ENCODE assay signal across 8 cellular contexts in genomic region chr4:1246111-1246881, GRCh38. TPM values are rescaled to one million over a fixed set of nuclear protein-coding genes. Genes with fewer than 3 reads are reported as not detected.
A peak's percentile ranks its signal among the peaks of the same experiment; 100 is the strongest.
DNase-seq lines count a peak whose midpoint lies in the region; ATAC-seq and TF ChIP-seq lines count a peak whose summit lies in the region.

No MANE protein-coding gene starts in this region.

- H3K9me3 Mint-ChIP-seq in memory B cell = no peaks in the 10 kb centered on the region

- peaks cover 13% of the 10 kb centered on the region for H3K4me1 ChIP-seq in HAP-1

- DNase-seq in AG04450 (ENCODE audit: low read depth, low spot score) (no peak), HAP-1 (ENCODE audit: low spot score in 2 of 2) (peak in 1 of 2 experiments; percentile 9), T47D (ENCODE audit: low read depth in 1 of 2, low spot score in 1 of 2) (peak; percentile 61 to 76), memory B cell (ENCODE audit: low spot score in 2 of 2) (no peak), ureter (ENCODE audit: low spot score) (peak; percentile 45), COLO829 (ENCODE audit: low spot score) (no peak), NCI-H2227 treated with DMSO at 0.1 percent for 48 hours (lab: John Stamatoyannopoulos, UW) (no peak)

- peaks cover 9% of the 10 kb centered on the region for H3K36me3 ChIP-seq in HAP-1 (replicated peaks)

- peaks cover 51% of the 10 kb centered on the region for H3K4me1 Mint-ChIP-seq in memory B cell

- in situ Hi-C loops in HAP-1 (cut with MboI; ENCODE audit: low sequenced_read_pairs) = no loop called here
- in situ Hi-C loops in T47D (cut with HindIII; ENCODE audit: low pct_unique_long_range_greater_than_20kb, low sequenced_read_pairs) = no loop called here

- peaks cover 18% of the 10 kb centered on the region for H3K9me3 ChIP-seq in AG04450 (ENCODE audit: control insufficient read depth, insufficient read depth, low read length)
- H3K9me3 ChIP-seq in HAP-1 = peaks cover 5% of the 10 kb centered on the region

- POLR2A ChIA-PET in AG04450 (lab: Yijun Ruan, JAX) = no interaction called here

- H3K27ac ChIP-seq in AG04450 (ENCODE audit: low read depth, low read length) = peak overlapping the region; percentile 52

- ATAC-seq in memory B cell (ENCODE audit: low read depth) (no peak), HG02759 (IDR thresholded peaks at IDR 0.05; ENCODE audit: unreplicated experiment) (no peak)

- H3K27me3 ChIP-seq in AG04450 (ENCODE audit: control insufficient read depth, insufficient read depth, low read length) = no peaks in the 10 kb centered on the region
- H3K27me3 ChIP-seq in HAP-1 (ENCODE audit: low read depth) = no peaks in the 10 kb centered on the region

- CTCF ChIA-PET in AG04450 (lab: Charles Lee) = no interaction called here

- H3K36me3 Mint-ChIP-seq in memory B cell = no peaks in the 10 kb centered on the region

- peak overlapping the region; percentile 91 for H3K4me3 Mint-ChIP-seq in memory B cell

- TF ChIP-seq CTCF in AG04450 (IDR thresholded peaks at IDR 0.05; ENCODE audit: low read depth, low read length) = no peak

- peak overlapping the region; percentile 87 for H3K27ac Mint-ChIP-seq in memory B cell

- H3K27me3 Mint-ChIP-seq in memory B cell = no peaks in the 10 kb centered on the region

- H3K4me3 ChIP-seq in AG04450 (ENCODE audit: low read depth, low read length) (peak overlapping the region; percentile 72), HAP-1 (peak overlapping the region; percentile 76; the same call in 1 of the 2 replicates)

RNA-seq across cellular contexts. Expression of gene CTBP1, which starts 2.6 kb away (rescaled TPM):
- 72.6 and 97.9 TPM in 2 replicates for polyA plus RNA-seq in AG04450 (2011; rRNA removed)
- polyA minus RNA-seq in AG04450 (2011; rRNA and poly(A)+ RNA removed) = 98.3 and 137 TPM in 2 replicates
- 171 TPM for total RNA-seq in ureter

RNA-seq across cellular contexts. Expression of gene MAEA, which starts 43.4 kb away (rescaled TPM):
- 73.3 and 77.6 TPM in 2 replicates for polyA plus RNA-seq in AG04450 (2011; rRNA removed)
- 41.7 and 58.2 TPM in 2 replicates for polyA minus RNA-seq in AG04450 (2011; rRNA and poly(A)+ RNA removed)
- total RNA-seq in ureter = 75.3 TPM

Comparison
In these comparisons a context has a peak if more than half of its experiments do, and no peak if none do; other contexts are left out.
1. DNase-seq: peak in T47D (2 of 2) and ureter (single experiment); none in AG04450 (single experiment), memory B cell (0 of 2), COLO829 (single experiment) and NCI-H2227 treated with DMSO at 0.1 percent for 48 hours (single experiment).